In genomic region chr10:120490288-120490687, GRCh38 we compare ENCODE assay signal across 25 cellular contexts. TPM values are rescaled to one million over a fixed set of nuclear protein-coding genes. Genes with fewer than 3 reads are reported as not detected.
"Had no signal": no experiment of that assay in that cellular context is flagged by ENCODE, and none has a peak within 500 bp of the region (broad histone marks: within the 10 kb centered on the region; RNA-seq: fewer than 3 reads in every experiment).

No MANE protein-coding gene starts in this region.

- H3K4me1 ChIP-seq: left ventricle myocardium inferior, parathyroid adenoma, psoas muscle, right lobe of liver, tibial nerve, uterus had no signal

- H3K27ac ChIP-seq: hepatocyte, left ventricle myocardium inferior, neutrophil, parathyroid adenoma, psoas muscle, right lobe of liver, tibial nerve, uterus had no signal

- ATAC-seq: naive thymus-derived CD8-positive, alpha-beta T cell; psoas muscle; right lobe of liver; stimulated activated memory B cell treated with anti-CD40 and anti-IgM and Interleukin-4, amounts not matched to agents 10 μg/mL and 1 μg/mL and 100 μg/mL, for 72 hours had no signal

- H3K4me3 ChIP-seq: hepatocyte, left ventricle myocardium inferior, psoas muscle, right lobe of liver, smooth muscle cell, tibial nerve, uterus had no signal

- H3K9me3 ChIP-seq: left ventricle myocardium inferior, neutrophil, psoas muscle, right lobe of liver, tibial nerve, uterus had no signal

- H3K4me2 ChIP-seq: hepatocyte, smooth muscle cell had no signal

- DNase-seq: islet precursor cell; left ventricle myocardium inferior; naive thymus-derived CD8-positive, alpha-beta T cell; occipital lobe; psoas muscle; right lobe of liver; stimulated activated CD4-positive, alpha-beta T cell treated with anti-CD3 and anti-CD28 coated beads, Interleukin-1b, Interleukin-23, amount 100 ng/mL, for 48 hours; stimulated activated CD4-positive, alpha-beta T cell treated with anti-CD3 and anti-CD28 coated beads, Interleukin-2, amount 100 ng/mL, for 48 hours; stimulated activated CD4-positive, alpha-beta T cell treated with anti-CD3 and anti-CD28 coated beads, Interleukin-4, amount 100 ng/mL, for 4 hours; stimulated activated CD8-positive, alpha-beta memory T cell treated with anti-CD3 and anti-CD28 coated beads, Interleukin-4, amount 100 ng/mL, for 48 hours; substantia nigra; uterus had no signal

- H3K79me2 ChIP-seq: hepatocyte, parathyroid adenoma had no signal

- H3K27ac Mint-ChIP-seq: memory B cell; naive thymus-derived CD8-positive, alpha-beta T cell; nephron; stimulated activated memory B cell treated with anti-CD40 and anti-IgM and Interleukin-4, amounts not matched to agents 10 μg/mL and 1 μg/mL and 100 μg/mL, for 72 hours; stimulated activated naive CD8-positive, alpha-beta T cell treated with anti-CD3 and anti-CD28 coated beads, Interleukin-15, Interleukin-2, amounts not matched to agents 100 ng/mL and 50 ng/mL, for 24 hours; type B pancreatic cell had no signal

- H3K27me3 ChIP-seq: hepatocyte, neutrophil, right lobe of liver, tibial nerve, uterus had no signal

- H3K4me1 Mint-ChIP-seq: naive thymus-derived CD8-positive, alpha-beta T cell; nephron; neural crest cell; stimulated activated memory B cell treated with anti-CD40 and anti-IgM and Interleukin-4, amounts not matched to agents 10 μg/mL and 1 μg/mL and 100 μg/mL, for 72 hours had no signal

- H2AFZ ChIP-seq: hepatocyte, parathyroid adenoma had no signal

- H3K9me3 Mint-ChIP-seq: nephron; neural crest cell; stimulated activated naive CD8-positive, alpha-beta T cell treated with anti-CD3 and anti-CD28 coated beads, Interleukin-15, Interleukin-2, amounts not matched to agents 100 ng/mL and 50 ng/mL, for 24 hours; type B pancreatic cell had no signal

- H3K27me3 Mint-ChIP-seq: stimulated activated naive CD8-positive, alpha-beta T cell treated with anti-CD3 and anti-CD28 coated beads, Interleukin-15, Interleukin-2, amounts not matched to agents 100 ng/mL and 50 ng/mL, for 24 hours had no signal

- H3K36me3 ChIP-seq: left ventricle myocardium inferior, neutrophil, right lobe of liver, tibial nerve, uterus had no signal

- H3K9ac ChIP-seq: parathyroid adenoma had no signal

- H3K4me3 Mint-ChIP-seq: memory B cell; naive thymus-derived CD8-positive, alpha-beta T cell; nephron; neural crest cell; stimulated activated memory B cell treated with anti-CD40 and anti-IgM and Interleukin-4, amounts not matched to agents 10 μg/mL and 1 μg/mL and 100 μg/mL, for 72 hours; stimulated activated naive CD8-positive, alpha-beta T cell treated with anti-CD3 and anti-CD28 coated beads, Interleukin-15, Interleukin-2, amounts not matched to agents 100 ng/mL and 50 ng/mL, for 24 hours; type B pancreatic cell had no signal

- H3K36me3 Mint-ChIP-seq: memory B cell; naive thymus-derived CD8-positive, alpha-beta T cell; stimulated activated memory B cell treated with anti-CD40 and anti-IgM and Interleukin-4, amounts not matched to agents 10 μg/mL and 1 μg/mL and 100 μg/mL, for 72 hours; type B pancreatic cell had no signal

RNA-seq across cellular contexts. Expression of gene PLPP4, which starts 33.3 kb away (rescaled TPM):
- total RNA-seq: left ventricle myocardium inferior; naive thymus-derived CD8-positive, alpha-beta T cell; neural crest cell; posterior vena cava; psoas muscle; tibial nerve; ureter had no signal
- polyA plus RNA-seq: naive thymus-derived CD8-positive, alpha-beta T cell; psoas muscle had no signal
